24 cellular contexts compared by ENCODE assay signal in the genomic region with DNA sequence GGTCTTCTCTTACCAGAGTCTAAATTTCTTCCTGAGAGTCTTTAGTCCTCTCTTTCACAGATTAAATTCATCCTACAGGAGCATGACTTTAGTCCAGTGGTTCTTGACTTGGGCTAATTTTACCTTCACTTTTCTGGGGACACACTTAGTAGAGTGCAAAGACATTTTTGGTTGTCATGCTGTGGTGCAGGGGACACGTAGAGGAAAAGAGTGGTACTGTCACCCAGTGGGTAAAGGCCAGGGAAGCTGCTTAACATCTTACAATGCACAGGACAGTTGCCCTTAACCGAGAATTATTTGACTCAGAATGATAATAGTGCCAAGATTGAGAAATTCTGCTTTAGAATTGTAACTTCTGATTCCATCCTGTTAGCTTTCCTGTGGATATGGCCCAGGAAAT.
A peak's percentile ranks its signal among the peaks of the same experiment; 100 is the strongest.
DNase-seq lines count a peak whose midpoint lies in the region; ATAC-seq and TF ChIP-seq lines count a peak whose summit lies in the region.
"Had no signal": no experiment of that assay in that cellular context is flagged by ENCODE, and none has a peak within 500 bp of the region (broad histone marks: within the 10 kb centered on the region; RNA-seq: fewer than 3 reads in every experiment).

No MANE protein-coding gene starts in this region.

- H3K9me2 ChIP-seq in Karpas-422 (replicated peaks; ENCODE audit: insufficient read depth, low read length) (0 out of 2 replicates have a peak, but pooled peaks cover 2% of the 10 kb centered on the region), PC-3 (replicated peaks; ENCODE audit: low read length) (no peaks in the 10 kb centered on the region)

- intact Hi-C loops in A673 (cut with micrococcal nuclease; ENCODE audit: unreplicated experiment) (no loop called here), PC-3 (cut with micrococcal nuclease) (no loop called here), left ventricle myocardium inferior (cut with micrococcal nuclease) (no loop called here)

- TF ChIP-seq CTCF in A673 (conservative IDR thresholded peaks at IDR 0.05; ENCODE audit: low read depth, low read length) (no peak; the same call in 1 of the 2 replicates), GM12865 (IDR thresholded peaks at IDR 0.05; ENCODE audit: insufficient read depth, low read depth, low read length, missing control alignments) (peak; percentile 43), PC-3 (conservative IDR thresholded peaks at IDR 0.05; ENCODE audit: low read depth, low read length) (0 out of 2 replicates have a peak, but pooled peaks have one; percentile 17), left ventricle myocardium inferior (IDR thresholded peaks at IDR 0.05; ENCODE audit: borderline replicate concordance) (no peak)

- H3K27me3 ChIP-seq in A673 (replicated peaks; ENCODE audit: insufficient read depth, low read depth, low read length, poor library complexity) = peaks cover 28% of the 10 kb centered on the region
- H3K27me3 ChIP-seq in Karpas-422 (ENCODE audit: low read length) = no peaks in the 10 kb centered on the region
- no peaks in the 10 kb centered on the region for H3K27me3 ChIP-seq in PC-3 (ENCODE audit: low read length)
- H3K27me3 ChIP-seq in left ventricle myocardium inferior (ENCODE audit: low read depth) = no peaks in the 10 kb centered on the region
- H3K27me3 ChIP-seq: BE2C had no signal

- no peak overlapping the region for H3K9ac ChIP-seq in Karpas-422 (ENCODE audit: low read length)
- no peak overlapping the region for H3K9ac ChIP-seq in PC-3 (ENCODE audit: low read length)

- H3K4me2 ChIP-seq in Karpas-422 (ENCODE audit: low read depth, low read length, poor library complexity, severe bottlenecking) = no peak overlapping the region
- H3K4me2 ChIP-seq in PC-3 (ENCODE audit: low read length) = no peak overlapping the region

- H3F3A ChIP-seq in PC-3 (ENCODE audit: low read length, unreplicated experiment) = no peaks in the 10 kb centered on the region

- CTCF ChIA-PET in A673 (lab: Charles Lee) (no interaction called here), PC-3 (lab: Charles Lee) (no interaction called here)

- POLR2A ChIA-PET in A673 (lab: Charles Lee; ENCODE audit: low non-redundant PET) = no interaction called here
- POLR2A ChIA-PET in PC-3 (lab: Charles Lee; ENCODE audit: unreplicated experiment) = no interaction called here

- no peak for ATAC-seq in PC-3
- ATAC-seq: Panc1 had no signal

- no peaks in the 10 kb centered on the region for H3K36me3 ChIP-seq in A673 (ENCODE audit: insufficient read depth, low read length, poor library complexity, severe bottlenecking)
- H3K36me3 ChIP-seq in Karpas-422 (ENCODE audit: insufficient read depth, low read length) = no peaks in the 10 kb centered on the region
- no peaks in the 10 kb centered on the region for H3K36me3 ChIP-seq in PC-3 (ENCODE audit: low read depth, low read length)
- no peaks in the 10 kb centered on the region for H3K36me3 ChIP-seq in left ventricle myocardium inferior
- H3K36me3 ChIP-seq: BE2C had no signal

- DNase-seq in A673 (ENCODE audit: low spot score) = peak; percentile 3
- peak; percentile 49 for DNase-seq in GM12865 (ENCODE audit: low read depth)
- DNase-seq in Karpas-422 = peak; percentile 47
- DNase-seq in PC-3 = no peak
- no peak for DNase-seq in caudate nucleus (lab: John Stamatoyannopoulos, UW)
- no peak for DNase-seq in left ventricle myocardium inferior
- no peak for DNase-seq in mesenteric fat pad (ENCODE audit: low spot score)
- DNase-seq in RPMI8226 = no peak
- DNase-seq: ACHN; BE2C; CD4-positive, alpha-beta T cell; DMS53; Kasumi-1; MV-4-11; NCI-H1105 treated with DMSO at 0.1 percent for 48 hours; NCI-H146; NCI-H1930; NCI-H2107; NCI-H524; NCI-H748 treated with DMSO at 0.1 percent for 48 hours; SHP77 treated with DMSO at 0.1 percent for 48 hours; T-helper 1 cell had no signal

- H3K79me2 ChIP-seq in Karpas-422 (ENCODE audit: low read length) (no peaks in the 10 kb centered on the region), PC-3 (ENCODE audit: low read length) (no peaks in the 10 kb centered on the region)

- BruUV-seq in A673 (replicated peaks; lab: Mats Ljungman, UMichigan) (no TSS peak), PC-3 (replicated peaks; lab: Mats Ljungman, UMichigan) (no TSS peak)

- peaks cover 3% of the 10 kb centered on the region for H3K9me3 ChIP-seq in A673 (ENCODE audit: low read depth, low read length, poor library complexity, severe bottlenecking)
- H3K9me3 ChIP-seq in Karpas-422 (ENCODE audit: low read length) = no peaks in the 10 kb centered on the region
- 0 out of 2 replicates have a peak, but pooled peaks cover under 1% of the 10 kb centered on the region for H3K9me3 ChIP-seq in PC-3 (ENCODE audit: low read length)
- H3K9me3 ChIP-seq in left ventricle myocardium inferior (replicated peaks) = no peaks in the 10 kb centered on the region
- H3K9me3 ChIP-seq: BE2C had no signal

- no peak overlapping the region for H3K4me3 ChIP-seq in A673 (ENCODE audit: low read depth, low read length, poor library complexity, severe bottlenecking)
- no peak overlapping the region for H3K4me3 ChIP-seq in GM12865 (ENCODE audit: low read depth, low read length)
- no peak overlapping the region for H3K4me3 ChIP-seq in Karpas-422 (ENCODE audit: low read length)
- H3K4me3 ChIP-seq in PC-3 (ENCODE audit: low read length) = no peak overlapping the region
- no peak overlapping the region for H3K4me3 ChIP-seq in left ventricle myocardium inferior

- H3K4me1 ChIP-seq in A673 (ENCODE audit: insufficient read depth, low read length, poor library complexity, severe bottlenecking) = no peaks in the 10 kb centered on the region
- no peaks in the 10 kb centered on the region for H3K4me1 ChIP-seq in Karpas-422 (ENCODE audit: low read length)
- no peaks in the 10 kb centered on the region for H3K4me1 ChIP-seq in PC-3 (ENCODE audit: insufficient read depth, low read length)
- H3K4me1 ChIP-seq in left ventricle myocardium inferior = no peaks in the 10 kb centered on the region
- H3K4me1 ChIP-seq: BE2C had no signal

- H3K27ac ChIP-seq in A673 (ENCODE audit: low read depth, low read length, poor library complexity, severe bottlenecking) = no peak overlapping the region
- H3K27ac ChIP-seq in Karpas-422 (ENCODE audit: low read length) = no peak overlapping the region
- no peak overlapping the region for H3K27ac ChIP-seq in PC-3 (ENCODE audit: low read length)
- no peak overlapping the region for H3K27ac ChIP-seq in caudate nucleus (ENCODE audit: low read depth, low read length)
- H3K27ac ChIP-seq in left ventricle myocardium inferior (replicated peaks) = no peak overlapping the region
- H3K27ac ChIP-seq: 22Rv1 had no signal

- H2AFZ ChIP-seq in Karpas-422 (ENCODE audit: low read length) (no peak overlapping the region), PC-3 (ENCODE audit: low read length) (no peak overlapping the region)

- H4K20me1 ChIP-seq in Karpas-422 (ENCODE audit: insufficient read depth, low read depth, low read length) (no peaks in the 10 kb centered on the region), PC-3 (ENCODE audit: low read length) (no peaks in the 10 kb centered on the region)

Comparison
In these comparisons a context has a peak if more than half of its experiments do, and no peak if none do; other contexts are left out.
1. DNase-seq: peak in A673 (single experiment), GM12865 (single experiment) and Karpas-422 (single experiment); none in PC-3 (single experiment), caudate nucleus (0 of 61), left ventricle myocardium inferior (single experiment), mesenteric fat pad (single experiment) and RPMI8226 (single experiment).
2. CTCF ChIP-seq: peak in GM12865 (single experiment) and PC-3 (single experiment); none in A673 (single experiment) and left ventricle myocardium inferior (single experiment).